1 cellular context compared by ENCODE assay signal in genomic region chr3:43063114-43063513, GRCh38.
TF ChIP-seq lines count a peak whose summit lies in the region.

No MANE protein-coding gene starts in this region.

TF ChIP-seq in SK-N-SH, 30 proteins besides CTCF, POLR2A, EP300 and RAD21 (continued from another document):
- no peak for TF ChIP-seq REST (IDR thresholded peaks at IDR 0.05; ENCODE audit: low read depth, low read length)
- no peak for TF ChIP-seq ELF1 (IDR thresholded peaks at IDR 0.05)
- no peak for TF ChIP-seq NFIC (IDR thresholded peaks at IDR 0.05; ENCODE audit: borderline replicate concordance)
- TF ChIP-seq CHD2 (IDR thresholded peaks at IDR 0.05; ENCODE audit: low read length, partially characterized antibody) = no peak
- no peak for TF ChIP-seq GABPA (IDR thresholded peaks at IDR 0.05; ENCODE audit: low read depth)
- TF ChIP-seq, protein P1, sequence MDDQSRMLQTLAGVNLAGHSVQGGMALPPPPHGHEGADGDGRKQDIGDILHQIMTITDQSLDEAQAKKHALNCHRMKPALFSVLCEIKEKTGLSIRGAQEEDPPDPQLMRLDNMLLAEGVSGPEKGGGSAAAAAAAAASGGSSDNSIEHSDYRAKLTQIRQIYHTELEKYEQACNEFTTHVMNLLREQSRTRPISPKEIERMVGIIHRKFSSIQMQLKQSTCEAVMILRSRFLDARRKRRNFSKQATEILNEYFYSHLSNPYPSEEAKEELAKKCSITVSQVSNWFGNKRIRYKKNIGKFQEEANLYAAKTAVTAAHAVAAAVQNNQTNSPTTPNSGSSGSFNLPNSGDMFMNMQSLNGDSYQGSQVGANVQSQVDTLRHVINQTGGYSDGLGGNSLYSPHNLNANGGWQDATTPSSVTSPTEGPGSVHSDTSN (IDR thresholded peaks at IDR 0.05) = no peak
- no peak for TF ChIP-seq MXI1 (IDR thresholded peaks at IDR 0.05; ENCODE audit: low read depth, low read length)
- TF ChIP-seq TAF1 (IDR thresholded peaks at IDR 0.05; ENCODE audit: borderline replicate concordance, low read depth, low read length) = no peak
- TF ChIP-seq GATA2 (CRISPR knock-in tag; IDR thresholded peaks at IDR 0.05) = no peak
- TF ChIP-seq FOXJ3 (CRISPR knock-in tag; IDR thresholded peaks at IDR 0.05) = no peak
- TF ChIP-seq MEF2A (IDR thresholded peaks at IDR 0.05; ENCODE audit: borderline replicate concordance, low read depth) = no peak
